Comparison of ENCODE assay signal across 8 cellular contexts in the genomic region with DNA sequence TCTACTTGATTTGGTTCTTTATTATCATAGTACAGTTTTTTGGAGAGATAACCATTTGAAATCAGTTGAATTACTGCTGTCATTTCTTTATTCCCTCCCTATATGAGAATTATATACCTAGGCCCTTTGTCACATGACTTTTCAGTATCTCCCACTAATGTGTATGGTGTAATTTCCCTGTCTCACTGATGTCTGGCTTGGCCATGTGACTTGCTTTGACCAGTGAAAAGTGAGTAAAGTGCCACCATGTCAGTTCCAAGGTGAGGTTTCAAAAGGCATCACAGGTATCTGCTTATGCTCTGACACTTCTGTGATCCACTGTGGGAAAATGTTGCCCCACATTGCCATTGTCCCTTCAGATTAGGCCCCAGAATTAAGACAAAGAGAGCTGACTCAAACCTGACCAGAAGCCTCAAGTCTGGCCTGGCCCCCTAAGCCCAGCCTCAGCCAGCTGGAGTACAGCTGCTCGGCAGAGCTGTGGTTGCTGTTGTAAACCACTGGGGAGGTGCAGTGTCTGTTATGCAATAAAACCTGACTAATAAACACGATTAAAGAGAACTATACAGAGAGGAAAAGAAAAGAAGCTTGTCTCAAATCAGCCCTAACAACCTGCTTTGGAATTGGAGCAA. TPM values are rescaled to one million over a fixed set of nuclear protein-coding genes. Genes with fewer than 3 reads are reported as not detected.
A peak's percentile ranks its signal among the peaks of the same experiment; 100 is the strongest.
DNase-seq lines count a peak whose midpoint lies in the region; ATAC-seq, FAIRE-seq and TF ChIP-seq lines count a peak whose summit lies in the region.

No MANE protein-coding gene starts in this region.

- TF ChIP-seq POLR2A in breast epithelium (IDR thresholded peaks at IDR 0.05), result no peak

- H3K4me3 Mint-ChIP-seq in MCF 10A (ENCODE audit: unreplicated experiment), result no peak overlapping the region

- H3K4me3 ChIP-seq in breast epithelium (no peak overlapping the region), astrocyte of the cerebellum (ENCODE audit: low read depth, low read length) (no peak overlapping the region)

- H3K36me3 Mint-ChIP-seq in MCF 10A (ENCODE audit: insufficient read depth, unreplicated experiment), result peaks cover 87% of the 10 kb centered on the region

- peaks cover 10% of the 10 kb centered on the region for H3K4me1 Mint-ChIP-seq in MCF 10A (ENCODE audit: insufficient read depth, unreplicated experiment)

- no peak overlapping the region for H3K27ac Mint-ChIP-seq in MCF 10A (ENCODE audit: low read depth, unreplicated experiment)

- intact Hi-C loops in MCF 10A (cut with micrococcal nuclease), result no loop called here
- intact Hi-C loops in breast epithelium (cut with DNase I; ENCODE audit: low total_unique reads), result no loop called here

- no peaks in the 10 kb centered on the region for H3K4me1 ChIP-seq in breast epithelium

- no peaks in the 10 kb centered on the region for H3K36me3 ChIP-seq in breast epithelium

- H3K9me3 Mint-ChIP-seq in MCF 10A (ENCODE audit: unreplicated experiment), result no peaks in the 10 kb centered on the region

- no peaks in the 10 kb centered on the region for H3K9me3 ChIP-seq in breast epithelium

- no peaks in the 10 kb centered on the region for H3K27me3 ChIP-seq in breast epithelium

- no peaks in the 10 kb centered on the region for H3K27me3 Mint-ChIP-seq in MCF 10A (ENCODE audit: insufficient read depth, unreplicated experiment)

- no peak for FAIRE-seq in urothelium cell line (lab: Jason Lieb, UNC)

- in situ Hi-C loops in astrocyte of the cerebellum (cut with HindIII; ENCODE audit: low sequenced_read_pairs), result no loop called here

- BruUV-seq in MCF 10A (replicated peaks; lab: Mats Ljungman, UMichigan), result no TSS peak

- ATAC-seq in HG03135 (IDR thresholded peaks at IDR 0.05; ENCODE audit: unreplicated experiment), result peak; percentile 79

- CTCF ChIA-PET in MCF 10A (lab: Yijun Ruan, JAX), result interaction anchor here (0.6 to 1.7 kb wide), 5 partner anchors 16 to 125 kb away, joined by 3 to 5 read pairs (median 4); no protein-coding TSS in a partner anchor

- TF ChIP-seq CTCF in MCF 10A (IDR thresholded peaks at IDR 0.05; ENCODE audit: unreplicated experiment) (no peak), breast epithelium (IDR thresholded peaks at IDR 0.05) (no peak), astrocyte of the cerebellum (IDR thresholded peaks at IDR 0.05; ENCODE audit: low read depth, low read length, missing control alignments) (no peak)

- no peak overlapping the region for H3K27ac ChIP-seq in breast epithelium

- POLR2A ChIA-PET in MCF 10A (lab: Yijun Ruan, JAX), result interaction anchor here (0.6 to 4.8 kb wide), 10 partner anchors 12 to 624 kb away, joined by 3 to 41 read pairs (median 3); partner anchors contain the start of genes NDUFC1 and SETD7

- peak; percentile 71 for DNase-seq in MCF 10A (ENCODE audit: unreplicated experiment)
- DNase-seq in breast epithelium (ENCODE audit: low spot score in 2 of 2), result no peak
- peak; percentile 76 for DNase-seq in astrocyte of the cerebellum (ENCODE audit: low read depth)
- DNase-seq in non-pigmented ciliary epithelial cell (ENCODE audit: low read depth), result peak; percentile 73
- no peak for DNase-seq in urothelium cell line (ENCODE audit: low spot score)
- DNase-seq in HUDEP-2 (lab: John Stamatoyannopoulos, UW; ENCODE audit: unreplicated experiment in 76 of 76), result no peak
- DNase-seq in epidermal melanocyte (ENCODE audit: insufficient read length, low spot score), result no peak

RNA-seq across cellular contexts. Expression of gene SETD7, which starts 27.5 kb away (rescaled TPM):
- total RNA-seq in MCF 10A (2022) (60.4 and 66.9 TPM in 2 replicates), breast epithelium (100 to 1,000 TPM in 1 of 3 donors, 10 to 100 TPM in 2; 54.9 to 100 (median 63.6) TPM)

Comparison
In these comparisons a context has a peak if more than half of its experiments do, and no peak if none do; other contexts are left out.
1. DNase-seq: peak in MCF 10A (single experiment), astrocyte of the cerebellum (single experiment) and non-pigmented ciliary epithelial cell (single experiment); none in breast epithelium (0 of 2), urothelium cell line (single experiment), HUDEP-2 (0 of 76) and epidermal melanocyte (single experiment).